In the genomic region with DNA sequence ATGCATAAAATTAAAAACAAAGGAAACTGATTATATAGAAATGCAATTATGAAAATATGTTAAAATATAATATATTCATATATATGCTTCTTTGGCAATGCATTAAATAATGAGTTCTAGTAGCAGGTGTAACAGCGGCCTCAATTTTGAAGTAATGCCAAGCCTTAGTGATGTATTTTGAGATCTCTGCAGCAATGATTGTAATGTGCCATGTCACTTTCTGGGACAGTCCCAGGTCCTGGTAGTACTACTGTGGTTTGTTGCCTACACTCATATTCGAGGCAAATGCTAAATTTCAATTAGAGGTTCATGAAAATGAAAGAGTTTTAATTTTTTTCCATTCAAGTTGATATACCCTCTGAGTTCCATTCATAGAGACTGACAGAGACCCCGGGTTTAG, we compare ENCODE assay signal across 20 cellular contexts.
DNase-seq lines count a peak whose midpoint lies in the region; ATAC-seq, FAIRE-seq and TF ChIP-seq lines count a peak whose summit lies in the region.
"Had no signal": no experiment of that assay in that cellular context is flagged by ENCODE, and none has a peak within 500 bp of the region (broad histone marks: within the 10 kb centered on the region; RNA-seq: fewer than 3 reads in every experiment).

No MANE protein-coding gene starts in this region.

- CTCF ChIA-PET in HepG2 (lab: Yijun Ruan, JAX; ENCODE audit: low intra/inter-chr PET ratio, low total read pairs): no interaction called here
- CTCF ChIA-PET in activated naive CD4-positive, alpha-beta T cell treated with anti-CD3 and anti-CD28 coated beads, Interleukin-2, amount 10 ng/mL, durations not matched to agents 7 days and 5 days (lab: Charles Lee): no interaction called here

- H3K36me3 Mint-ChIP-seq in activated naive CD4-positive, alpha-beta T cell treated with anti-CD3 and anti-CD28 coated beads, Interleukin-2, amount 10 ng/mL, durations not matched to agents 7 days and 5 days: no peaks in the 10 kb centered on the region
- H3K36me3 Mint-ChIP-seq: CD8-positive, alpha-beta T cell; IgD-negative memory B cell had no signal

- no peak overlapping the region for H3K4me2 ChIP-seq in HepG2 (ENCODE audit: low read depth, low read length)
- H3K4me2 ChIP-seq: BLaER1 treated with 17β-estradiol and CSF1 and Interleukin-3, amounts not matched to agents 10 nM and 100 nM had no signal

- intact Hi-C loops in HepG2 (cut with micrococcal nuclease; ENCODE audit: unreplicated experiment): no loop called here
- intact Hi-C loops in right lobe of liver (cut with DNase I): loop anchor here in 1 of 2 donors (10.0 kb wide), 1 partner anchor 92 kb away; the partner anchor contains the start of gene COL27A1
- intact Hi-C loops in gastrocnemius medialis (cut with DNase I; ENCODE audit: low total_unique reads): no loop called here

- H3K36me3 ChIP-seq in HepG2 (replicated peaks in 1 of 2; ENCODE audit: control insufficient read depth in 1 of 2, insufficient read depth in 2 of 2, low read length in 2 of 2) (peaks cover 15 to 83% of the 10 kb centered on the region in 2 experiments), right lobe of liver (no peaks in the 10 kb centered on the region), gastrocnemius medialis (no peaks in the 10 kb centered on the region)

- POLR2A ChIA-PET in HepG2 (lab: Yijun Ruan, JAX): no interaction called here

- FAIRE-seq in HepG2 (lab: Jason Lieb, UNC): no peak
- FAIRE-seq: G401.6, GM12891, H54, HTR-8/SVneo had no signal

- no peaks in the 10 kb centered on the region for H4K20me1 ChIP-seq in HepG2 (ENCODE audit: insufficient read depth, low read length)

- TF ChIP-seq RAD21 in HepG2 (CRISPR knock-in tag; IDR thresholded peaks at IDR 0.05): no peak

- H3K27ac ChIP-seq in HepG2 (ENCODE audit: extremely low read length, insufficient read depth, low read length): no peak overlapping the region
- H3K27ac ChIP-seq in right lobe of liver: no peak overlapping the region
- H3K27ac ChIP-seq in gastrocnemius medialis: no peak overlapping the region
- H3K27ac ChIP-seq: BLaER1 treated with 17β-estradiol and CSF1 and Interleukin-3, amounts not matched to agents 10 nM and 100 nM had no signal

- WGBS in HepG2 (ENCODE audit: low lambda C conversion rate): 93% methylated on average over 3 of the region's 3 CpGs
- 85% methylated on average over 3 of the region's 3 CpGs for WGBS in right lobe of liver (ENCODE audit: insufficient coverage, low coverage, low lambda C conversion rate, missing lambda C conversion rate)

- TSS peak; percentile 13 for BruUV-seq in HepG2 (replicated peaks; lab: Mats Ljungman, UMichigan)

- H3K27me3 Mint-ChIP-seq in activated naive CD4-positive, alpha-beta T cell treated with anti-CD3 and anti-CD28 coated beads, Interleukin-2, amount 10 ng/mL, durations not matched to agents 7 days and 5 days: no peaks in the 10 kb centered on the region
- H3K27me3 Mint-ChIP-seq: B cell, IgD-negative memory B cell had no signal

- no peaks in the 10 kb centered on the region for H3K27me3 ChIP-seq in HepG2 (ENCODE audit: control insufficient read depth in 1 of 2, insufficient read depth in 2 of 2, low read length in 2 of 2)
- no peaks in the 10 kb centered on the region for H3K27me3 ChIP-seq in right lobe of liver
- no peaks in the 10 kb centered on the region for H3K27me3 ChIP-seq in gastrocnemius medialis
- H3K27me3 ChIP-seq: BLaER1 treated with 17β-estradiol and CSF1 and Interleukin-3, amounts not matched to agents 10 nM and 100 nM had no signal

- no peak overlapping the region for H3K27ac Mint-ChIP-seq in activated naive CD4-positive, alpha-beta T cell treated with anti-CD3 and anti-CD28 coated beads, Interleukin-2, amount 10 ng/mL, durations not matched to agents 7 days and 5 days
- H3K27ac Mint-ChIP-seq: B cell; CD8-positive, alpha-beta T cell; GM23338; IgD-negative memory B cell had no signal

- ATAC-seq in HepG2 (no peak), right lobe of liver (no peak), gastrocnemius medialis (peak; percentile 69 to 73), GM21786 (IDR thresholded peaks at IDR 0.05; ENCODE audit: unreplicated experiment) (no peak), HG03521 (IDR thresholded peaks at IDR 0.05; ENCODE audit: unreplicated experiment) (no peak)
- ATAC-seq: CD8-positive, alpha-beta T cell; GM23338 had no signal

- no peaks in the 10 kb centered on the region for H3K79me2 ChIP-seq in HepG2 (ENCODE audit: insufficient read depth, low read length)

- no peaks in the 10 kb centered on the region for H3K9me3 Mint-ChIP-seq in activated naive CD4-positive, alpha-beta T cell treated with anti-CD3 and anti-CD28 coated beads, Interleukin-2, amount 10 ng/mL, durations not matched to agents 7 days and 5 days
- H3K9me3 Mint-ChIP-seq: CD8-positive, alpha-beta T cell; GM23338; IgD-negative memory B cell had no signal

- no peaks in the 10 kb centered on the region for H3K4me1 Mint-ChIP-seq in activated naive CD4-positive, alpha-beta T cell treated with anti-CD3 and anti-CD28 coated beads, Interleukin-2, amount 10 ng/mL, durations not matched to agents 7 days and 5 days
- H3K4me1 Mint-ChIP-seq: B cell, IgD-negative memory B cell had no signal

- H3K4me1 ChIP-seq in HepG2 (ENCODE audit: insufficient read depth, low read length) (peaks cover 18% of the 10 kb centered on the region), right lobe of liver (peaks cover 0 to 22% (median 13%) of the 10 kb centered on the region in 4 donors), gastrocnemius medialis (peaks cover 34 to 39% of the 10 kb centered on the region in 2 donors)
- H3K4me1 ChIP-seq: BLaER1 treated with 17β-estradiol and CSF1 and Interleukin-3, amounts not matched to agents 10 nM and 100 nM had no signal

- in situ Hi-C loops in HepG2 (cut with HindIII; ENCODE audit: extremely low pct_ligation_motif_present, low pct_unique_long_range_greater_than_20kb) (no loop called here), gastrocnemius medialis (cut with MboI; ENCODE audit: low sequenced_read_pairs in 4 of 4) (no loop called here)

- TF ChIP-seq POLR2A in HepG2 (IDR thresholded peaks at IDR 0.05; ENCODE audit: insufficient read depth in 1 of 2, low read depth in 2 of 2, low read length in 2 of 2) (no peak), right lobe of liver (IDR thresholded peaks at IDR 0.05) (no peak), gastrocnemius medialis (IDR thresholded peaks at IDR 0.05) (no peak)

- DNase-seq in HepG2 (ENCODE audit: low spot score) (no peak), right lobe of liver (no peak), myocyte (ENCODE audit: low read depth) (peak; percentile 68), gastrocnemius medialis (peak; percentile 34 to 35)
- DNase-seq in activated naive CD4-positive, alpha-beta T cell treated with anti-CD3 and anti-CD28 coated beads, Interleukin-2, amount 10 ng/mL, durations not matched to agents 7 days and 5 days: no peak
- DNase-seq: 8988T; Calu3; CD8-positive, alpha-beta T cell; DND-41; HCEC 1CT had no signal

- TF ChIP-seq CTCF in HepG2 (CRISPR knock-in tag; IDR thresholded peaks at IDR 0.05) (no peak), right lobe of liver (IDR thresholded peaks at IDR 0.05) (no peak), gastrocnemius medialis (IDR thresholded peaks at IDR 0.05 in 4 of 5, conservative IDR thresholded peaks at IDR 0.05 in 1 of 5) (no peak)

- H3K9me3 ChIP-seq in HepG2 (ENCODE audit: low read length): no peaks in the 10 kb centered on the region
- H3K9me3 ChIP-seq in right lobe of liver: no peaks in the 10 kb centered on the region
- H3K9me3 ChIP-seq in gastrocnemius medialis: no peaks in the 10 kb centered on the region
- H3K9me3 ChIP-seq: BLaER1 treated with 17β-estradiol and CSF1 and Interleukin-3, amounts not matched to agents 10 nM and 100 nM had no signal

- H3K4me3 ChIP-seq in HepG2 (replicated peaks in 1 of 3; ENCODE audit: insufficient read depth in 1 of 3, low read depth in 2 of 3, low read length in 3 of 3) (no peak overlapping the region), right lobe of liver (no peak overlapping the region), gastrocnemius medialis (no peak overlapping the region)
- H3K4me3 ChIP-seq: BLaER1 treated with 17β-estradiol and CSF1 and Interleukin-3, amounts not matched to agents 10 nM and 100 nM; GM23338 had no signal

- TF ChIP-seq EP300 in HepG2 (IDR thresholded peaks at IDR 0.05; ENCODE audit: low read depth in 2 of 2, low read length in 2 of 2) (no peak), HepG2 (CRISPR knock-in tag; IDR thresholded peaks at IDR 0.05; ENCODE audit: borderline replicate concordance) (no peak)

- H3K4me3 Mint-ChIP-seq in activated naive CD4-positive, alpha-beta T cell treated with anti-CD3 and anti-CD28 coated beads, Interleukin-2, amount 10 ng/mL, durations not matched to agents 7 days and 5 days: no peak overlapping the region
- H3K4me3 Mint-ChIP-seq: B cell; CD8-positive, alpha-beta T cell; GM23338; IgD-negative memory B cell had no signal

- H2AFZ ChIP-seq in HepG2 (ENCODE audit: low read length): no peak overlapping the region
- H2AFZ ChIP-seq: GM23338 had no signal

- H3K9ac ChIP-seq in HepG2 (ENCODE audit: insufficient read depth, low read depth, low read length): no peak overlapping the region
- H3K9ac ChIP-seq: BLaER1 treated with 17β-estradiol and CSF1 and Interleukin-3, amounts not matched to agents 10 nM and 100 nM had no signal

TF ChIP-seq in HepG2, 621 proteins besides CTCF, POLR2A, EP300 and RAD21 (continues in another document):
- TF ChIP-seq ELF3 (CRISPR knock-in tag; IDR thresholded peaks at IDR 0.05) (no peak), RAD51 (IDR thresholded peaks at IDR 0.05; ENCODE audit: borderline replicate concordance) (no peak), KAT8 (CRISPR knock-in tag; IDR thresholded peaks at IDR 0.05) (no peak), ZSCAN31 (CRISPR knock-in tag; IDR thresholded peaks at IDR 0.05; ENCODE audit: low read depth) (no peak), STAG1 (CRISPR knock-in tag; IDR thresholded peaks at IDR 0.05) (no peak), NPAS2 (CRISPR knock-in tag; IDR thresholded peaks at IDR 0.05; ENCODE audit: borderline replicate concordance) (no peak), PCBP2 (optimal IDR thresholded peaks at IDR 0.05; ENCODE audit: low read depth, low read length, poor library complexity, severe bottlenecking) (no peak)
- TF ChIP-seq, protein P1, sequence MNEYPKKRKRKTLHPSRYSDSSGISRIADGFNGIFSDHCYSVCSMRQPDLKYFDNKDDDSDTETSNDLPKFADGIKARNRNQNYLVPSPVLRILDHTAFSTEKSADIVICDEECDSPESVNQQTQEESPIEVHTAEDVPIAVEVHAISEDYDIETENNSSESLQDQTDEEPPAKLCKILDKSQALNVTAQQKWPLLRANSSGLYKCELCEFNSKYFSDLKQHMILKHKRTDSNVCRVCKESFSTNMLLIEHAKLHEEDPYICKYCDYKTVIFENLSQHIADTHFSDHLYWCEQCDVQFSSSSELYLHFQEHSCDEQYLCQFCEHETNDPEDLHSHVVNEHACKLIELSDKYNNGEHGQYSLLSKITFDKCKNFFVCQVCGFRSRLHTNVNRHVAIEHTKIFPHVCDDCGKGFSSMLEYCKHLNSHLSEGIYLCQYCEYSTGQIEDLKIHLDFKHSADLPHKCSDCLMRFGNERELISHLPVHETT (CRISPR knock-in tag; conservative IDR thresholded peaks at IDR 0.05): no peak

Comparison
In these comparisons a context has a peak if more than half of its experiments do, and no peak if none do; other contexts are left out.
1. ATAC-seq: peak in gastrocnemius medialis (2 of 2); none in HepG2 (single experiment), right lobe of liver (0 of 4), GM21786 (single experiment) and HG03521 (single experiment).
2. DNase-seq: peak in myocyte (single experiment) and gastrocnemius medialis (2 of 2); none in HepG2 (single experiment), right lobe of liver (0 of 3) and activated naive CD4-positive, alpha-beta T cell treated with anti-CD3 and anti-CD28 coated beads, Interleukin-2, amount 10 ng/mL, durations not matched to agents 7 days and 5 days (single experiment).